Comparison of ENCODE assay signal across 8 cellular contexts in the genomic region with DNA sequence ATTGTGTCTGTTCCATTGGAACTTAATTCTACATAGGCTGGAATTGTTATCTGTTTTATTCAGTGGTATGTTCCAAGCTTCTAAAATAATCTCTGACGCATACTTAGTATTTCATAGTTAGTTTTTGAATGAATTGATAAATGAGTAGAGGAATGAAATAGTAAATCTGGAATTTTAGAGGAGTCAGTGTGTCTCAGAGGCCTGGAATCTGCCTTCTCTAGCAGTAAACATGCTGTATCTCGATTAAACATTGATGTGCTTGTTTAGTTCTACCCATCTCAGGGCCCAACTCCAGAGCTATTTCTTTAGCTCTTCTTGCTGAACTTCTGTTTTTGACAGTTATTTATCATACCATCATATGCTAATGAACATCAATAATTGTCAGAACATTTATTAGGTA.
"Had no signal": no experiment of that assay in that cellular context is flagged by ENCODE, and none has a peak within 500 bp of the region (broad histone marks: within the 10 kb centered on the region; RNA-seq: fewer than 3 reads in every experiment).

No MANE protein-coding gene starts in this region.

- FAIRE-seq: HepG2, HTR-8/SVneo, K562 had no signal

- H3K36me3 Mint-ChIP-seq: IgD-negative memory B cell had no signal

- H3K27ac Mint-ChIP-seq: IgD-negative memory B cell had no signal

- H3K4me3 ChIP-seq: K562 had no signal

- ATAC-seq: HepG2, K562 had no signal

- H3K27me3 Mint-ChIP-seq: IgD-negative memory B cell had no signal

- H3K27ac ChIP-seq: HL-60 had no signal

- DNase-seq: IMR-90, KBM-7, KG1 had no signal

- H3K4me1 Mint-ChIP-seq: IgD-negative memory B cell had no signal

- H3K4me3 Mint-ChIP-seq: IgD-negative memory B cell had no signal
